In the genomic region with DNA sequence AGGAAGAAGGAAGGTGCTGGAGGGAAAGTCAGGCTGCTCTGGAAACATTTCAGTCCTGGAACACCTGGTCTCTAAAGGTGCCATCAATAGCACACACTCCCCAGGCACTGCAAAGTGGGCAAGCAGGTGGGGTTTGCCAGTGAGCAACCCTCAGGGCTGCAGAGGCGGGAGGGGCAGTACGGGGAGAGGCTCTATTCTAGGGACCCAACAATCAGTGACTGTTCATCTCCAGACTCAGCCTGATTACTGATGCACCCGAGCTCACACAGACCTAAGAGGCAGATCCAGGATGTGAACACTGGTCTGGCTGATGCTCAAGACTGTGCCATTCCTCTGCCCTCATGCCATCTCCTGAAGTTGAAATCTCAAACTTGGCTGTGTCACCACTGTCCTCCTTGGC, we compare ENCODE assay signal across 1 cellular context.
TF ChIP-seq lines count a peak whose summit lies in the region.

No MANE protein-coding gene starts in this region.

TF ChIP-seq in GM23338, 12 proteins besides CTCF, POLR2A, EP300 and RAD21 (continued from another document):
- TF ChIP-seq, protein P1, sequence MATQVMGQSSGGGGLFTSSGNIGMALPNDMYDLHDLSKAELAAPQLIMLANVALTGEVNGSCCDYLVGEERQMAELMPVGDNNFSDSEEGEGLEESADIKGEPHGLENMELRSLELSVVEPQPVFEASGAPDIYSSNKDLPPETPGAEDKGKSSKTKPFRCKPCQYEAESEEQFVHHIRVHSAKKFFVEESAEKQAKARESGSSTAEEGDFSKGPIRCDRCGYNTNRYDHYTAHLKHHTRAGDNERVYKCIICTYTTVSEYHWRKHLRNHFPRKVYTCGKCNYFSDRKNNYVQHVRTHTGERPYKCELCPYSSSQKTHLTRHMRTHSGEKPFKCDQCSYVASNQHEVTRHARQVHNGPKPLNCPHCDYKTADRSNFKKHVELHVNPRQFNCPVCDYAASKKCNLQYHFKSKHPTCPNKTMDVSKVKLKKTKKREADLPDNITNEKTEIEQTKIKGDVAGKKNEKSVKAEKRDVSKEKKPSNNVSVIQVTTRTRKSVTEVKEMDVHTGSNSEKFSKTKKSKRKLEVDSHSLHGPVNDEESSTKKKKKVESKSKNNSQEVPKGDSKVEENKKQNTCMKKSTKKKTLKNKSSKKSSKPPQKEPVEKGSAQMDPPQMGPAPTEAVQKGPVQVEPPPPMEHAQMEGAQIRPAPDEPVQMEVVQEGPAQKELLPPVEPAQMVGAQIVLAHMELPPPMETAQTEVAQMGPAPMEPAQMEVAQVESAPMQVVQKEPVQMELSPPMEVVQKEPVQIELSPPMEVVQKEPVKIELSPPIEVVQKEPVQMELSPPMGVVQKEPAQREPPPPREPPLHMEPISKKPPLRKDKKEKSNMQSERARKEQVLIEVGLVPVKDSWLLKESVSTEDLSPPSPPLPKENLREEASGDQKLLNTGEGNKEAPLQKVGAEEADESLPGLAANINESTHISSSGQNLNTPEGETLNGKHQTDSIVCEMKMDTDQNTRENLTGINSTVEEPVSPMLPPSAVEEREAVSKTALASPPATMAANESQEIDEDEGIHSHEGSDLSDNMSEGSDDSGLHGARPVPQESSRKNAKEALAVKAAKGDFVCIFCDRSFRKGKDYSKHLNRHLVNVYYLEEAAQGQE (IDR thresholded peaks at IDR 0.05; ENCODE audit: unreplicated experiment), result no peak
- TF ChIP-seq ZNF114 (CRISPR knock-in tag; IDR thresholded peaks at IDR 0.05) (no peak), ZNF331 (CRISPR knock-in tag; IDR thresholded peaks at IDR 0.05; ENCODE audit: low read depth) (no peak), CREB1 (CRISPR knock-in tag; IDR thresholded peaks at IDR 0.05; ENCODE audit: low read depth) (no peak)
